ENCODE assay signal across 36 cellular contexts in the genomic region with DNA sequence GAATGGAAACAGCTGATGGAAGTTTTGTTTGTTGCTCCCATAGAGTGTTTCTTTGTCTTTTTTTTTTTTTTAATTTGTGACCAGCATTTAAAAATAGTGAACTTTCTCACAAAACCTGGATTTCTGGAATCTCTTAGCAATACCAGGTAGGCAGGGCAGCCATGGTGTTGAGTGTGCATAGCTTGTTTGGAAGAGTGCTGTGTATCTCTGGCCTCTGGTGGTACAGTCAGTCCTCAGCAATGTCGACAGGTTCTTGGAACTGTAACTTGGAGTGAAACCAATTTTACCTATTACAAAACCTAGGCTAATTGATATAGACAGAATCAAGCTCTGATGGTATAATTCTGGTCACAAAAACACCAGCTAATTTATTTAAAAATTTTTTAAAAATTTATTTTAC. TPM values are rescaled to one million over a fixed set of nuclear protein-coding genes. Genes with fewer than 3 reads are reported as not detected.
"Had no signal": no experiment of that assay in that cellular context is flagged by ENCODE, and none has a peak within 500 bp of the region (broad histone marks: within the 10 kb centered on the region; RNA-seq: fewer than 3 reads in every experiment).

No MANE protein-coding gene starts in this region.

- H3K4me1 Mint-ChIP-seq: activated CD4-positive, alpha-beta T cell treated with anti-CD3 and anti-CD28 coated beads for 36 hours; activated CD4-positive, alpha-beta T cell treated with anti-CD3 and anti-CD28 coated beads, Interleukin-2, amount 10 ng/mL, durations not matched to agents 7 days and 5 days; activated naive CD4-positive, alpha-beta T cell treated with anti-CD3 and anti-CD28 coated beads, Interleukin-2, amount 50 U/mL, for 24 hours; activated naive CD8-positive, alpha-beta T cell treated with anti-CD3 and anti-CD28 coated beads, Interleukin-2, amount 10 ng/mL, durations not matched to agents 7 days and 5 days had no signal

- ATAC-seq: activated CD4-positive, alpha-beta T cell treated with anti-CD3 and anti-CD28 coated beads for 36 hours; activated CD4-positive, CD25-positive, alpha-beta regulatory T cell treated with anti-CD3 and anti-CD28 coated beads, Interleukin-2, amount 50 U/mL, for 24 hours; activated CD8-positive, alpha-beta T cell treated with anti-CD3 and anti-CD28 coated beads, Interleukin-2, amount 10 ng/mL, durations not matched to agents 7 days and 5 days; Panc1; WTC11 had no signal

- H3K4me3 Mint-ChIP-seq: activated CD4-positive, alpha-beta T cell treated with anti-CD3 and anti-CD28 coated beads for 36 hours; activated CD4-positive, alpha-beta T cell treated with anti-CD3 and anti-CD28 coated beads, Interleukin-2, amount 10 ng/mL, durations not matched to agents 7 days and 5 days; activated CD8-positive, alpha-beta T cell treated with anti-CD3 and anti-CD28 coated beads, Interleukin-2, amount 10 ng/mL, durations not matched to agents 7 days and 5 days; activated naive CD4-positive, alpha-beta T cell treated with anti-CD3 and anti-CD28 coated beads, Interleukin-2, amount 50 U/mL, for 24 hours; activated naive CD8-positive, alpha-beta T cell treated with anti-CD3 and anti-CD28 coated beads, Interleukin-2, amount 10 ng/mL, durations not matched to agents 7 days and 5 days; activated T-cell treated with anti-CD3 and anti-CD28 coated beads, Interleukin-2, amount 50 U/mL, for 24 hours; T-helper 1 cell treated with Interleukin-12 subunit alpha and Interleukin-12 subunit beta and Interleukin-4 antibody, amounts not matched to agents 30 μg/mL and 1 μg/mL, for 36 hours; T-helper 2 cell treated with Interferon-gamma antibody and Interleukin-4, amounts not matched to agents 5 μg/mL and 100 μg/mL, for 36 hours; WTC11 had no signal

- H3K27ac ChIP-seq: ascending aorta, breast epithelium, KMS-11, SJSA1 had no signal

- H3K27me3 Mint-ChIP-seq: activated CD4-positive, alpha-beta T cell treated with anti-CD3 and anti-CD28 coated beads, Interleukin-2, amount 10 ng/mL, durations not matched to agents 7 days and 5 days had no signal

- H3K9ac ChIP-seq: KMS-11, SK-N-SH had no signal

- FAIRE-seq: TTC549 had no signal

- H3K4me3 ChIP-seq: ascending aorta, breast epithelium, SJSA1 had no signal

- H3K9me3 Mint-ChIP-seq: activated CD4-positive, alpha-beta T cell treated with anti-CD3 and anti-CD28 coated beads, Interleukin-2, amount 10 ng/mL, durations not matched to agents 7 days and 5 days; activated naive CD4-positive, alpha-beta T cell treated with anti-CD3 and anti-CD28 coated beads, Interleukin-2, amount 50 U/mL, for 24 hours; activated naive CD8-positive, alpha-beta T cell treated with anti-CD3 and anti-CD28 coated beads, Interleukin-2, amount 10 ng/mL, durations not matched to agents 7 days and 5 days; activated T-cell treated with anti-CD3 and anti-CD28 coated beads, Interleukin-2, amount 50 U/mL, for 24 hours; activated T-helper 2 cell treated with anti-CD3 and anti-CD28 coated beads, Interferon-gamma antibody, Interleukin-2, Interleukin-4, amounts not matched to agents 10 μg/mL and 5 μg/mL and 100 μg/mL, durations not matched to agents 14 hours and 24 hours and 36 hours; T-helper 1 cell treated with Interleukin-12 subunit alpha and Interleukin-12 subunit beta and Interleukin-4 antibody, amounts not matched to agents 30 μg/mL and 1 μg/mL, for 36 hours; T-helper 2 cell treated with Interferon-gamma antibody and Interleukin-4, amounts not matched to agents 5 μg/mL and 100 μg/mL, for 36 hours had no signal

- H3K4me2 ChIP-seq: KMS-11, SK-N-SH had no signal

- DNase-seq: activated CD4-positive, alpha-beta T cell treated with anti-CD3 and anti-CD28 coated beads for 36 hours; activated CD4-positive, alpha-beta T cell treated with anti-CD3 and anti-CD28 coated beads, Interleukin-2, amount 10 ng/mL, durations not matched to agents 7 days and 5 days; activated CD4-positive, alpha-beta T cell treated with anti-CD3 and anti-CD28 coated beads, Interleukin-2, amount 50 U/mL, for 48 hours; activated CD8-positive, alpha-beta T cell treated with anti-CD3 and anti-CD28 coated beads, Interleukin-2, amount 10 ng/mL, durations not matched to agents 7 days and 5 days; activated gamma-delta T cell; activated naive CD4-positive, alpha-beta T cell treated with Interleukin-2 at 50 U/mL for 16 hours; activated naive CD8-positive, alpha-beta T cell treated with anti-CD3 and anti-CD28 coated beads, Interleukin-2, amount 10 ng/mL, durations not matched to agents 7 days and 5 days; activated T-cell treated with anti-CD3 and anti-CD28 coated beads, Interleukin-2, amount 50 U/mL, for 24 hours; amygdala; caudate nucleus; NCI-H1048; NCI-H1105 treated with DMSO at 0.1 percent for 48 hours; NCI-H1436; NCI-H1694; NCI-H1930; NCI-H2081 treated with DMSO at 0.1 percent for 48 hours; NCI-H345; NCI-H524 treated with DMSO at 0.1 percent for 48 hours; RPMI8226; SHP77 treated with DMSO at 0.1 percent for 48 hours; SK-N-SH had no signal

- H3K36me3 Mint-ChIP-seq: activated naive CD4-positive, alpha-beta T cell treated with anti-CD3 and anti-CD28 coated beads, Interleukin-2, amount 50 U/mL, for 24 hours; activated naive CD8-positive, alpha-beta T cell treated with anti-CD3 and anti-CD28 coated beads, Interleukin-2, amount 10 ng/mL, durations not matched to agents 7 days and 5 days; WTC11 had no signal

- H3K27ac Mint-ChIP-seq: activated CD4-positive, alpha-beta T cell treated with anti-CD3 and anti-CD28 coated beads for 36 hours; activated CD4-positive, alpha-beta T cell treated with anti-CD3 and anti-CD28 coated beads, Interleukin-2, amount 10 ng/mL, durations not matched to agents 7 days and 5 days; activated CD8-positive, alpha-beta T cell treated with anti-CD3 and anti-CD28 coated beads, Interleukin-2, amount 10 ng/mL, durations not matched to agents 7 days and 5 days; activated naive CD4-positive, alpha-beta T cell treated with anti-CD3 and anti-CD28 coated beads, Interleukin-2, amount 50 U/mL, for 24 hours; activated naive CD8-positive, alpha-beta T cell treated with anti-CD3 and anti-CD28 coated beads, Interleukin-2, amount 10 ng/mL, durations not matched to agents 7 days and 5 days; activated T-cell treated with anti-CD3 and anti-CD28 coated beads, Interleukin-2, amount 50 U/mL, for 24 hours; activated T-helper 2 cell treated with anti-CD3 and anti-CD28 coated beads, Interferon-gamma antibody, Interleukin-2, Interleukin-4, amounts not matched to agents 10 μg/mL and 5 μg/mL and 100 μg/mL, durations not matched to agents 14 hours and 24 hours and 36 hours; T-helper 1 cell treated with Interleukin-12 subunit alpha and Interleukin-12 subunit beta and Interleukin-4 antibody, amounts not matched to agents 30 μg/mL and 1 μg/mL, for 36 hours; T-helper 2 cell treated with Interferon-gamma antibody and Interleukin-4, amounts not matched to agents 5 μg/mL and 100 μg/mL, for 36 hours; WTC11 had no signal

- H3K36me3 ChIP-seq: ascending aorta, breast epithelium, SJSA1 had no signal

- H3K27me3 ChIP-seq: ascending aorta, breast epithelium, SJSA1 had no signal

- H3K9me3 ChIP-seq: ascending aorta, breast epithelium, SJSA1, SK-N-SH had no signal

- H3K4me1 ChIP-seq: ascending aorta, breast epithelium, SJSA1 had no signal

RNA-seq across cellular contexts. Expression of gene AADACL3, which starts 6.7 kb away (rescaled TPM):
- total RNA-seq: activated CD4-positive, alpha-beta T cell treated with anti-CD3 and anti-CD28 coated beads for 36 hours; activated CD4-positive, alpha-beta T cell treated with anti-CD3 and anti-CD28 coated beads, Interleukin-2, amount 10 ng/mL, durations not matched to agents 7 days and 5 days; activated CD8-positive, alpha-beta T cell treated with anti-CD3 and anti-CD28 coated beads, Interleukin-2, amount 10 ng/mL, durations not matched to agents 7 days and 5 days; activated naive CD8-positive, alpha-beta T cell treated with anti-CD3 and anti-CD28 coated beads, Interleukin-2, amount 10 ng/mL, durations not matched to agents 7 days and 5 days; activated T-helper 2 cell treated with anti-CD3 and anti-CD28 coated beads, Interferon-gamma antibody, Interleukin-2, Interleukin-4, amounts not matched to agents 10 μg/mL and 5 μg/mL and 100 μg/mL, durations not matched to agents 14 hours and 24 hours and 36 hours; ascending aorta; LHCN-M2; SJSA1 had no signal
- polyA plus RNA-seq: SK-N-SH had no signal

RNA-seq across cellular contexts. Expression of gene CFAP107, which starts 23.4 kb away (rescaled TPM):
- total RNA-seq: activated CD4-positive, alpha-beta T cell treated with anti-CD3 and anti-CD28 coated beads for 36 hours; activated CD4-positive, alpha-beta T cell treated with anti-CD3 and anti-CD28 coated beads, Interleukin-2, amount 10 ng/mL, durations not matched to agents 7 days and 5 days; activated CD8-positive, alpha-beta T cell treated with anti-CD3 and anti-CD28 coated beads, Interleukin-2, amount 10 ng/mL, durations not matched to agents 7 days and 5 days; activated naive CD8-positive, alpha-beta T cell treated with anti-CD3 and anti-CD28 coated beads, Interleukin-2, amount 10 ng/mL, durations not matched to agents 7 days and 5 days; activated T-helper 2 cell treated with anti-CD3 and anti-CD28 coated beads, Interferon-gamma antibody, Interleukin-2, Interleukin-4, amounts not matched to agents 10 μg/mL and 5 μg/mL and 100 μg/mL, durations not matched to agents 14 hours and 24 hours and 36 hours; ascending aorta; breast epithelium; LHCN-M2; NCI-H460; SJSA1; WTC11 had no signal
- polyA plus RNA-seq: SK-N-SH had no signal

RNA-seq across cellular contexts. Expression of gene PRAMEF12, which starts 50.9 kb away (rescaled TPM):
- total RNA-seq: activated CD4-positive, alpha-beta T cell treated with anti-CD3 and anti-CD28 coated beads for 36 hours; activated CD4-positive, alpha-beta T cell treated with anti-CD3 and anti-CD28 coated beads, Interleukin-2, amount 10 ng/mL, durations not matched to agents 7 days and 5 days; activated CD8-positive, alpha-beta T cell treated with anti-CD3 and anti-CD28 coated beads, Interleukin-2, amount 10 ng/mL, durations not matched to agents 7 days and 5 days; activated naive CD8-positive, alpha-beta T cell treated with anti-CD3 and anti-CD28 coated beads, Interleukin-2, amount 10 ng/mL, durations not matched to agents 7 days and 5 days; activated T-helper 2 cell treated with anti-CD3 and anti-CD28 coated beads, Interferon-gamma antibody, Interleukin-2, Interleukin-4, amounts not matched to agents 10 μg/mL and 5 μg/mL and 100 μg/mL, durations not matched to agents 14 hours and 24 hours and 36 hours; ascending aorta; breast epithelium; LHCN-M2; NCI-H460; SJSA1; WTC11 had no signal
- polyA plus RNA-seq: adipose tissue, SK-N-SH had no signal
